In the genomic region with DNA sequence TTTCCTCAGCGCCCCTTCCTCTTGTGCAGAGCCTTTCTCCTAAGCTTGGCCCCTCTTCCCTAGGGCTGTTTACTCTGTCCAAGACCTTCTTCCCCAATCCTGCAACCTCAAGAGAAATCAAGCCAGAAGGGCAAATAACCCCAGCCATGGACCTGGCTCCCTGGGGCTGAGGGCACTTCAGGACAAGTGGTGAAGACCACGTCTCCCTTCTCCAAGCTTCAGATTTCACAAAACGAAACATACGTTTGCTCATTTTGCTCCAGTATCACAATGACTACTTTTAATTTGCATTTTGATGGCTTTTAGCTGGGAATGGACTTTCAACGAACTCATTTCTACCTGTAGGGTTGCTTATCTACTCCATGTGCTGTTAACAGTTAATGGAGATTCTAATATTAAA, we compare ENCODE assay signal across 17 cellular contexts.
DNase-seq lines count a peak whose midpoint lies in the region; ATAC-seq and TF ChIP-seq lines count a peak whose summit lies in the region.
"Had no signal": no experiment of that assay in that cellular context is flagged by ENCODE, and none has a peak within 500 bp of the region (broad histone marks: within the 10 kb centered on the region; RNA-seq: fewer than 3 reads in every experiment).

No MANE protein-coding gene starts in this region.

- H2BK12ac ChIP-seq in neuronal stem cell (ENCODE audit: low read length) = no peak overlapping the region

- TF ChIP-seq CTCF in natural killer cell (IDR thresholded peaks at IDR 0.05) (no peak), WTC11 (IDR thresholded peaks at IDR 0.05) (no peak), vagina (IDR thresholded peaks at IDR 0.05) (no peak)
- TF ChIP-seq CTCF in activated CD8-positive, alpha-beta T cell treated with anti-CD3 and anti-CD28 coated beads for 36 hours (IDR thresholded peaks at IDR 0.05) = no peak

- ATAC-seq in natural killer cell treated with Interleukin-12 subunit alpha and Interleukin-12 subunit beta and Interleukin-15 and Interleukin-18, amount 100 ng/mL, for 72 hours = no peak
- ATAC-seq in natural killer cell (no peak), WTC11 (no peak)
- no peak for ATAC-seq in activated CD8-positive, alpha-beta T cell treated with anti-CD3 and anti-CD28 coated beads for 36 hours
- ATAC-seq: HepG2 had no signal

- H3K14ac ChIP-seq in neuronal stem cell (ENCODE audit: low read length) = no peak overlapping the region

- no peak overlapping the region for H4K8ac ChIP-seq in neuronal stem cell (ENCODE audit: low read depth, low read length)

- DNase-seq in natural killer cell treated with Interleukin-12 subunit alpha and Interleukin-12 subunit beta and Interleukin-15 and Interleukin-18, amount 100 ng/mL, for 72 hours (ENCODE audit: low spot score) = no peak
- DNase-seq in natural killer cell (no peak), WTC11 (ENCODE audit: low spot score) (no peak), ecto neural progenitor cell (ENCODE audit: low spot score) (peak; percentile 27), vagina (ENCODE audit: extremely low spot score in 2 of 2) (peak; percentile 47 to 55), DMS79 (lab: John Stamatoyannopoulos, UW) (no peak), neuronal stem cell (ENCODE audit: low spot score) (no peak)
- DNase-seq in activated CD8-positive, alpha-beta T cell treated with anti-CD3 and anti-CD28 coated beads for 36 hours = no peak
- DNase-seq: CD4-positive, alpha-beta memory T cell; DMS79 treated with DMSO at 0.1 percent for 48 hours; EL; GDM1; HCEC 1CT; HFFc6 had no signal

- H3K4me3 ChIP-seq in vagina = no peak overlapping the region
- no peak overlapping the region for H3K4me3 ChIP-seq in neuronal stem cell (ENCODE audit: low read length in 2 of 2)

- WGBS in neuronal stem cell (ENCODE audit: extremely low coverage in 2 of 2, insufficient read length in 2 of 2, insufficient replicate concordance in 1 of 2), 2 donors = no CpG with 5 or more reads among the region's 5 CpGs

- H2BK15ac ChIP-seq in neuronal stem cell (ENCODE audit: low read length) = no peak overlapping the region

- H3K4me2 ChIP-seq in neuronal stem cell (ENCODE audit: insufficient read depth, low read length, poor library complexity, severe bottlenecking) = no peak overlapping the region

- H3K4ac ChIP-seq in neuronal stem cell (ENCODE audit: low read length) = no peak overlapping the region

- no peak for TF ChIP-seq POLR2A in vagina (IDR thresholded peaks at IDR 0.05)

- peak overlapping the region; percentile 41 for H3K4me3 Mint-ChIP-seq in natural killer cell treated with Interleukin-12 subunit alpha and Interleukin-12 subunit beta and Interleukin-15 and Interleukin-18, amount 100 ng/mL, for 72 hours
- no peak overlapping the region for H3K4me3 Mint-ChIP-seq in natural killer cell
- H3K4me3 Mint-ChIP-seq in WTC11 = no peak overlapping the region
- no peak overlapping the region for H3K4me3 Mint-ChIP-seq in activated CD8-positive, alpha-beta T cell treated with anti-CD3 and anti-CD28 coated beads for 36 hours
- H3K4me3 Mint-ChIP-seq: B cell; CD4-positive, alpha-beta memory T cell; HFFc6 had no signal

- no peak overlapping the region for H4K91ac ChIP-seq in neuronal stem cell (ENCODE audit: low read depth, low read length, poor library complexity)

- H2AK5ac ChIP-seq in neuronal stem cell (ENCODE audit: low read depth, low read length) = no peak overlapping the region

- peak overlapping the region in 1 of 2 donors; percentile 61 for H3K27ac Mint-ChIP-seq in natural killer cell treated with Interleukin-12 subunit alpha and Interleukin-12 subunit beta and Interleukin-15 and Interleukin-18, amount 100 ng/mL, for 72 hours
- H3K27ac Mint-ChIP-seq in natural killer cell (no peak overlapping the region), WTC11 (0 out of 2 replicates have a peak overlapping the region, but pooled peaks have one; percentile 70)
- no peak overlapping the region for H3K27ac Mint-ChIP-seq in activated CD8-positive, alpha-beta T cell treated with anti-CD3 and anti-CD28 coated beads for 36 hours
- H3K27ac Mint-ChIP-seq: B cell, HFFc6 had no signal

- H3K27me3 ChIP-seq in vagina (no peaks in the 10 kb centered on the region), neuronal stem cell (ENCODE audit: control insufficient read depth in 3 of 3, insufficient read depth in 3 of 3, low read depth in 1 of 3, low read length in 3 of 3) (no peaks in the 10 kb centered on the region)

- no peak overlapping the region for H2AFZ ChIP-seq in neuronal stem cell (ENCODE audit: low read length)

- peaks cover 19 to 30% of the 10 kb centered on the region in 2 donors for H3K4me1 Mint-ChIP-seq in natural killer cell treated with Interleukin-12 subunit alpha and Interleukin-12 subunit beta and Interleukin-15 and Interleukin-18, amount 100 ng/mL, for 72 hours (ENCODE audit: low read depth in 2 of 2)
- H3K4me1 Mint-ChIP-seq in natural killer cell = peaks cover 19 to 28% of the 10 kb centered on the region in 2 donors
- peaks cover 27% of the 10 kb centered on the region for H3K4me1 Mint-ChIP-seq in WTC11
- H3K4me1 Mint-ChIP-seq in activated CD8-positive, alpha-beta T cell treated with anti-CD3 and anti-CD28 coated beads for 36 hours (ENCODE audit: low read depth) = peaks cover 10% of the 10 kb centered on the region

- H3K23ac ChIP-seq in neuronal stem cell (ENCODE audit: low read depth, low read length, poor library complexity) = no peak overlapping the region

- no peaks in the 10 kb centered on the region for H3K27me3 Mint-ChIP-seq in natural killer cell treated with Interleukin-12 subunit alpha and Interleukin-12 subunit beta and Interleukin-15 and Interleukin-18, amount 100 ng/mL, for 72 hours
- H3K27me3 Mint-ChIP-seq in natural killer cell (ENCODE audit: low read depth in 2 of 2) (no peaks in the 10 kb centered on the region), WTC11 (ENCODE audit: low read depth) (no peaks in the 10 kb centered on the region)
- H3K27me3 Mint-ChIP-seq in activated CD8-positive, alpha-beta T cell treated with anti-CD3 and anti-CD28 coated beads for 36 hours = no peaks in the 10 kb centered on the region
- H3K27me3 Mint-ChIP-seq: B cell; CD4-positive, alpha-beta memory T cell had no signal

- intact Hi-C loops in natural killer cell (cut with micrococcal nuclease) (no loop called here), vagina (cut with DNase I) (no loop called here)
- intact Hi-C loops in activated CD8-positive, alpha-beta T cell treated with anti-CD3 and anti-CD28 coated beads for 36 hours (cut with micrococcal nuclease) = no loop called here

- CTCF ChIA-PET in WTC11 (lab: Charles Lee) = interaction anchor here (1.2 to 1.3 kb wide), 2 partner anchors 21 to 280 kb away, joined by 3 to 5 read pairs; no protein-coding TSS in a partner anchor
- CTCF ChIA-PET in activated CD8-positive, alpha-beta T cell treated with anti-CD3 and anti-CD28 coated beads for 36 hours (lab: Charles Lee) = no interaction called here

- H3K36me3 ChIP-seq in vagina = no peaks in the 10 kb centered on the region
- H3K36me3 ChIP-seq in neuronal stem cell (replicated peaks in 1 of 2; ENCODE audit: control insufficient read depth in 2 of 2, insufficient read depth in 2 of 2, low read length in 2 of 2) = no peaks in the 10 kb centered on the region

- H2BK5ac ChIP-seq in neuronal stem cell (ENCODE audit: low read length) = no peak overlapping the region

- H2BK120ac ChIP-seq in neuronal stem cell (ENCODE audit: low read depth, low read length) = no peak overlapping the region

- no peaks in the 10 kb centered on the region for H3K9me3 ChIP-seq in vagina
- peaks cover 4 to 17% of the 10 kb centered on the region in 2 donors for H3K9me3 ChIP-seq in neuronal stem cell (replicated peaks in 1 of 2; ENCODE audit: control insufficient read depth in 2 of 2, insufficient read depth in 1 of 2, low read depth in 1 of 2, low read length in 2 of 2)

- H3K18ac ChIP-seq in neuronal stem cell (ENCODE audit: low read length) = no peak overlapping the region

- no peaks in the 10 kb centered on the region for H3K79me1 ChIP-seq in neuronal stem cell (ENCODE audit: low read depth, low read length)

- POLR2A ChIA-PET in WTC11 (lab: Charles Lee) = no interaction called here
- POLR2A ChIA-PET in activated CD8-positive, alpha-beta T cell treated with anti-CD3 and anti-CD28 coated beads for 36 hours (lab: Charles Lee) = no interaction called here

- H3K36me3 Mint-ChIP-seq in natural killer cell treated with Interleukin-12 subunit alpha and Interleukin-12 subunit beta and Interleukin-15 and Interleukin-18, amount 100 ng/mL, for 72 hours = peaks cover 30% of the 10 kb centered on the region
- H3K36me3 Mint-ChIP-seq in natural killer cell = peaks cover 22% of the 10 kb centered on the region
- H3K36me3 Mint-ChIP-seq in WTC11 = peaks cover 5% of the 10 kb centered on the region
- peaks cover 71% of the 10 kb centered on the region for H3K36me3 Mint-ChIP-seq in activated CD8-positive, alpha-beta T cell treated with anti-CD3 and anti-CD28 coated beads for 36 hours (ENCODE audit: low read depth)

- H3K4me1 ChIP-seq in vagina = no peaks in the 10 kb centered on the region
- peaks cover 0 to 3% of the 10 kb centered on the region in 2 donors for H3K4me1 ChIP-seq in neuronal stem cell (ENCODE audit: control insufficient read depth in 2 of 2, insufficient read depth in 1 of 2, low read depth in 1 of 2, low read length in 2 of 2)

- H3K27ac ChIP-seq in vagina (no peak overlapping the region), neuronal stem cell (replicated peaks; ENCODE audit: low read length) (no peak overlapping the region)
- H3K27ac ChIP-seq: C4-2B had no signal

- H3K9me3 Mint-ChIP-seq in natural killer cell treated with Interleukin-12 subunit alpha and Interleukin-12 subunit beta and Interleukin-15 and Interleukin-18, amount 100 ng/mL, for 72 hours = peaks cover 3% of the 10 kb centered on the region
- H3K9me3 Mint-ChIP-seq in natural killer cell (peaks cover 4 to 9% of the 10 kb centered on the region in 2 donors), WTC11 (peaks cover 7% of the 10 kb centered on the region)
- H3K9me3 Mint-ChIP-seq in activated CD8-positive, alpha-beta T cell treated with anti-CD3 and anti-CD28 coated beads for 36 hours = peaks cover 16% of the 10 kb centered on the region
- H3K9me3 Mint-ChIP-seq: HFFc6 had no signal

- H3K9ac ChIP-seq in neuronal stem cell (ENCODE audit: low read depth, low read length, poor library complexity) = no peak overlapping the region

Comparison
In these comparisons a context has a peak if more than half of its experiments do, and no peak if none do; other contexts are left out.
1. DNase-seq: peak in ecto neural progenitor cell (single experiment) and vagina (2 of 2); none in natural killer cell treated with Interleukin-12 subunit alpha and Interleukin-12 subunit beta and Interleukin-15 and Interleukin-18, amount 100 ng/mL, for 72 hours (single experiment), natural killer cell (single experiment), WTC11 (single experiment), activated CD8-positive, alpha-beta T cell treated with anti-CD3 and anti-CD28 coated beads for 36 hours (single experiment), DMS79 (single experiment) and neuronal stem cell (single experiment).